In the genomic region with DNA sequence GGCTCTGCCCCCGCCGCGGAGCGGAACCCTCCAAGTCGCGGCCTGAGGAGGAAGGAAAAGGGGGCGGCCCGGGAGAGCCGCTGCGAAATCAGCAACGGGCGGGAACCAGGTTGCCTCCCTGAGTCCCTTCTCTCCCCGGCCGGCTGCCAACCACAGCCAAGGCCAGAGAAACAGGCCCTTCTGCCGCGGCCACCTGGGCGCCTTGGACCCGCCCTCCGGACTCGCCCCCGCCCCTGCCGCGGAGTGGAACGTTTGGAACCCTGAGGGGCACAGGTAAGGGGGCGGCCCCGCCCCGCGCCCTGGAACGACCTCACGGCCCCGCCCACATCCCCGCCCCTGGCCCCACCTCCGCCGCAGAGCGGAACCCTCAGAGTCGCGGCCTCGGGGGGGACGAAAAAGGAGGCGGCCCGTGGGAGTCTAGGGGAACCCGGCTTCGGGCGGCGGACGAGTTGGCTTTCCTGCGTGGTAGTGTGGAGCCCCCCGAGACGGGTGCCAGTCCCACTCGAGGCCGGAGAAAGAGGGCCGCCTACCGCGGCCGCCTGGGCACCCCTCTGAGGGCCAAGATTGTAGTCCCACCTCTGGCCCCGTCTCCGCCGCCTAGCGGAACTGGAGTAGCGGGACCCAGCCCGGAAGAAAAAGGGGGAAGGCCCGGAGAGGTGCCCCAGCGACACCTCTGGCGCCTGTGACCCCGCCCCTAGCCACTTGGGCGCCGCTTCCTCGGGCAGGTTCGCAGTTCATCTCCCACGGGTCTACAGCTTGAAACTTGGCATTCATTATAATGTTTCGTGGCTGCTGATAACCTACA, we compare ENCODE assay signal across 8 cellular contexts. TPM values are rescaled to one million over a fixed set of nuclear protein-coding genes. Genes with fewer than 3 reads are reported as not detected.
DNase-seq lines count a peak whose midpoint lies in the region; ATAC-seq lines count a peak whose summit lies in the region.

No MANE protein-coding gene starts in this region.

- peaks cover 18% of the 10 kb centered on the region for H3K27me3 Mint-ChIP-seq in activated T-cell treated with anti-CD3 and anti-CD28 coated beads, Interleukin-2, amount 50 U/mL, for 24 hours

- peak overlapping the region; percentile 94 for H3K27ac Mint-ChIP-seq in activated T-cell treated with anti-CD3 and anti-CD28 coated beads, Interleukin-2, amount 50 U/mL, for 24 hours

- H3K27me3 ChIP-seq in esophagus (ENCODE audit: control insufficient read depth in 1 of 2, insufficient read depth in 2 of 2, low read length in 2 of 2) (no peaks in the 10 kb centered on the region), muscle layer of duodenum (ENCODE audit: low read depth, low read length) (no peaks in the 10 kb centered on the region)

- 1 to 21% methylated on average over 47 to 71 of the region's 71 CpGs for WGBS in esophagus, 2 donors

- DNase-seq in DMS79 (lab: John Stamatoyannopoulos, UW) (peak; percentile 31), OCI-M2 (lab: John Stamatoyannopoulos, UW; ENCODE audit: unreplicated experiment) (peak; percentile 40)
- DNase-seq in Jurkat, Clone E6-1 (ENCODE audit: low read depth, low spot score): peak; percentile 62
- peak; percentile 89 for DNase-seq in activated T-cell treated with anti-CD3 and anti-CD28 coated beads, Interleukin-2, amount 50 U/mL, for 24 hours
- peak; percentile 63 to 69 for DNase-seq in stimulated activated CD8-positive, alpha-beta memory T cell treated with anti-CD3 and anti-CD28 coated beads, Interleukin-7, amount 100 ng/mL, for 48 hours (ENCODE audit: extremely low read depth in 1 of 2, low read depth in 1 of 2)

- peak overlapping the region; percentile 65 for H3K4me3 ChIP-seq in Jurkat, Clone E6-1 (ENCODE audit: low read length)
- H3K4me3 ChIP-seq in esophagus (ENCODE audit: low read depth in 1 of 2, low read length in 2 of 2) (peak overlapping the region; percentile 60 to 74), muscle layer of duodenum (ENCODE audit: low read depth in 1 of 2, low read length in 2 of 2) (peak overlapping the region; percentile 72 to 74)

- H3K27ac ChIP-seq in esophagus (ENCODE audit: low read depth in 2 of 2, low read length in 1 of 2) (peak overlapping the region; percentile 81 to 94), muscle layer of duodenum (ENCODE audit: low read length) (peak overlapping the region; percentile 69)

- H3K4me1 Mint-ChIP-seq in activated T-cell treated with anti-CD3 and anti-CD28 coated beads, Interleukin-2, amount 50 U/mL, for 24 hours (ENCODE audit: low read depth): peaks cover 22% of the 10 kb centered on the region

- H3K36me3 Mint-ChIP-seq in activated T-cell treated with anti-CD3 and anti-CD28 coated beads, Interleukin-2, amount 50 U/mL, for 24 hours (ENCODE audit: low read depth): no peaks in the 10 kb centered on the region

- H3K4me1 ChIP-seq in esophagus (ENCODE audit: control insufficient read depth in 2 of 2, insufficient read depth in 2 of 2, low read length in 1 of 2) (peaks cover 0 to 3% of the 10 kb centered on the region in 2 donors), muscle layer of duodenum (ENCODE audit: control insufficient read depth in 1 of 2, insufficient read depth in 2 of 2, low read length in 2 of 2) (peaks cover 0 to 12% of the 10 kb centered on the region in 2 donors)

- ATAC-seq in GM21717 (IDR thresholded peaks at IDR 0.05; ENCODE audit: unreplicated experiment): peak; percentile 83

- H3K9me3 Mint-ChIP-seq in activated T-cell treated with anti-CD3 and anti-CD28 coated beads, Interleukin-2, amount 50 U/mL, for 24 hours: no peaks in the 10 kb centered on the region

- H3K9me3 ChIP-seq in esophagus (ENCODE audit: control insufficient read depth in 2 of 2, insufficient read depth in 1 of 2, low read depth in 1 of 2, low read length in 1 of 2) (no peaks in the 10 kb centered on the region), muscle layer of duodenum (ENCODE audit: control insufficient read depth in 1 of 2, low read length in 2 of 2) (no peaks in the 10 kb centered on the region)

- peak overlapping the region; percentile 81 for H3K4me3 Mint-ChIP-seq in activated T-cell treated with anti-CD3 and anti-CD28 coated beads, Interleukin-2, amount 50 U/mL, for 24 hours

- H3K36me3 ChIP-seq in esophagus (ENCODE audit: control insufficient read depth in 2 of 2, insufficient read depth in 2 of 2, low read length in 1 of 2) (no peaks in the 10 kb centered on the region), muscle layer of duodenum (ENCODE audit: control insufficient read depth in 1 of 2, insufficient read depth in 2 of 2, low read length in 2 of 2) (no peaks in the 10 kb centered on the region)

RNA-seq across cellular contexts. Expression of a gene that starts 0.7 kb away (rescaled TPM):
- 36.5 TPM for polyA plus RNA-seq in Jurkat, Clone E6-1 (2012; ENCODE audit: insufficient read depth, insufficient read length)
- 10 to 100 TPM; 11.1 to 17.7 TPM for polyA plus RNA-seq in esophagus

Comparison
In these comparisons a context has a peak if more than half of its experiments do, and no peak if none do; other contexts are left out.
1. Peak in every context shown above with its lines: DNase-seq, ATAC-seq, H3K4me3 ChIP-seq and H3K27ac ChIP-seq.
2. DNase-seq: peak in every context shown above with its lines; median percentile 89 in activated T-cell treated with anti-CD3 and anti-CD28 coated beads, Interleukin-2, amount 50 U/mL, for 24 hours; 66 in stimulated activated CD8-positive, alpha-beta memory T cell treated with anti-CD3 and anti-CD28 coated beads, Interleukin-7, amount 100 ng/mL, for 48 hours; 62 in Jurkat, Clone E6-1; 40 in OCI-M2; 31 in DMS79.